8 cellular contexts compared by ENCODE assay signal in genomic region chr3:133663569-133664313, GRCh38. TPM values are rescaled to one million over a fixed set of nuclear protein-coding genes. Genes with fewer than 3 reads are reported as not detected.
DNase-seq lines count a peak whose midpoint lies in the region; ATAC-seq, FAIRE-seq and TF ChIP-seq lines count a peak whose summit lies in the region.

No MANE protein-coding gene starts in this region.

- no peaks in the 10 kb centered on the region for H3K9me3 ChIP-seq in colonic mucosa
- H3K9me3 ChIP-seq in right lobe of liver: no peaks in the 10 kb centered on the region
- no peaks in the 10 kb centered on the region for H3K9me3 ChIP-seq in tibial artery

- H3K4me1 ChIP-seq in colonic mucosa (peaks cover 5% of the 10 kb centered on the region), right lobe of liver (peaks cover 0 to 30% (median 13%) of the 10 kb centered on the region in 4 donors), tibial artery (peaks cover 0 to 23% (median 4%) of the 10 kb centered on the region in 4 donors)

- H3K9ac ChIP-seq in colonic mucosa (ENCODE audit: low read depth in 2 of 2, low read length in 2 of 2): no peak overlapping the region

- peak; percentile 57 for ATAC-seq in HG02798 (IDR thresholded peaks at IDR 0.05; ENCODE audit: poor library complexity, unreplicated experiment)
- peak; percentile 82 to 90 (median 86) for ATAC-seq in right lobe of liver

- H3K4me3 ChIP-seq in colonic mucosa: no peak overlapping the region
- H3K4me3 ChIP-seq in right lobe of liver: no peak overlapping the region
- H3K4me3 ChIP-seq in tibial artery: no peak overlapping the region

- DNase-seq in AML-193 (lab: John Stamatoyannopoulos, UW) (peak; percentile 73 to 79), GM12891 (ENCODE audit: insufficient read length, low spot score) (no peak), NCI-H146 (lab: John Stamatoyannopoulos, UW) (peak; percentile 89), SKM-1 treated with dmso at 0.1 percent for 144 hours (lab: John Stamatoyannopoulos, UW; ENCODE audit: unreplicated experiment) (peak; percentile 49), colonic mucosa (peak; percentile 37), right lobe of liver (peak in 1 of 3 donors; percentile 48), tibial artery (no peak)

- H3K27me3 ChIP-seq in colonic mucosa: no peaks in the 10 kb centered on the region
- no peaks in the 10 kb centered on the region for H3K27me3 ChIP-seq in right lobe of liver
- H3K27me3 ChIP-seq in tibial artery: no peaks in the 10 kb centered on the region

- H3K27ac ChIP-seq in colonic mucosa (no peak overlapping the region), right lobe of liver (no peak overlapping the region), tibial artery (no peak overlapping the region)

- peak; percentile 55 for TF ChIP-seq CTCF in colonic mucosa (IDR thresholded peaks at IDR 0.05)
- TF ChIP-seq CTCF in right lobe of liver (IDR thresholded peaks at IDR 0.05): peak; percentile 63 to 75 (median 72)
- peak in 1 of 2 experiments; percentile 15 for TF ChIP-seq CTCF in tibial artery (IDR thresholded peaks at IDR 0.05)

- no peak for TF ChIP-seq POLR2A in GM12891 (IDR thresholded peaks at IDR 0.05; ENCODE audit: low read depth, low read length)
- no peak for TF ChIP-seq POLR2A in right lobe of liver (IDR thresholded peaks at IDR 0.05)

- intact Hi-C loops in colonic mucosa (cut with DNase I) (loop anchor here (5.0 to 10.0 kb wide), 2 partner anchors 141 to 264 kb away; partner anchors contain the start of gene SRPRB), right lobe of liver (cut with DNase I) (loop anchor here in 1 of 2 donors (5.0 kb wide), 1 partner anchor 89 kb away; no protein-coding TSS in a partner anchor), tibial artery (cut with DNase I; ENCODE audit: low total_unique reads) (loop anchor here (10.0 kb wide), 1 partner anchor 261 kb away; no protein-coding TSS in a partner anchor)

- FAIRE-seq in GM12891 (lab: Jason Lieb, UNC): peak; percentile 87

- H3K36me3 ChIP-seq in colonic mucosa (no peaks in the 10 kb centered on the region), right lobe of liver (peaks cover 0 to 2% (median 0%) of the 10 kb centered on the region in 4 donors), tibial artery (peaks cover 0 to 5% (median 0%) of the 10 kb centered on the region in 3 donors)

- WGBS in right lobe of liver (ENCODE audit: insufficient coverage, low coverage, low lambda C conversion rate, missing lambda C conversion rate): 7% methylated on average over 5 of the region's 7 CpGs

TF ChIP-seq in GM12891, 5 proteins besides CTCF, POLR2A, EP300 and RAD21:
- TF ChIP-seq SPI1 (IDR thresholded peaks at IDR 0.05; ENCODE audit: low read depth, low read length): no peak
- TF ChIP-seq POU2F2 (IDR thresholded peaks at IDR 0.05; ENCODE audit: low read depth, low read length): no peak
- TF ChIP-seq TAF1 (IDR thresholded peaks at IDR 0.05; ENCODE audit: low read depth, low read length): no peak
- no peak for TF ChIP-seq POLR2AphosphoS5 (IDR thresholded peaks at IDR 0.05; ENCODE audit: low read depth, low read length)
- TF ChIP-seq PAX5 (IDR thresholded peaks at IDR 0.05; ENCODE audit: insufficient read depth, low read length, severe bottlenecking): no peak

RNA-seq across cellular contexts. Expression of gene TOPBP1, which starts 2.0 kb away (rescaled TPM):
- 29.5 TPM for polyA plus RNA-seq in GM12891 (2012; ENCODE audit: low read depth, missing spikeins)
- total RNA-seq in colonic mucosa: 10 to 100 TPM; 21.7 to 34.6 TPM
- total RNA-seq in right lobe of liver: 10 to 100 TPM in 2 of 6 experiments, 1 to 10 TPM in 4; 5.3 to 20.6 (median 8.1) TPM

Comparison
In these comparisons a context has a peak if more than half of its experiments do, and no peak if none do; other contexts are left out.
1. DNase-seq: peak in AML-193 (2 of 2), NCI-H146 (single experiment), SKM-1 treated with dmso at 0.1 percent for 144 hours (single experiment) and colonic mucosa (single experiment); none in GM12891 (single experiment) and tibial artery (0 of 2).